In the genomic region with DNA sequence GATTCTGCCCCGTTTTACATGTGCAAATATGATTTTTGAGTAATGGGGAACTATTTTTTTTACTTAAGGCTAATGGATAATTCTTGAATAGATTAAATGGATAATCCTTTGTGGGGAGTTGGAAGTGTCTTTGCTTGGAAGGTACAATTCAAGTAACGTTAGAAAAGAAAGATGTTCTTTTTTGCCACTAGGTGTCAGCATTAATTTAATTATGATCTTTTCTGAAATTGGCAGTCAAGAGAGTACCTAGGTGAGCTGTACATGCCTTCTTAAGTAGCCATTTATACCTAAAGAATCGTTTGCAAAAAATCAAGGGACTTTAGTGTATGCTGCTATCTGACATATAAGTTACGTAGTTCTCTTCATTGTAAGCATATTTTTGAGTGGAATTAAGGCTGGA, we compare ENCODE assay signal across 8 cellular contexts. TPM values are rescaled to one million over a fixed set of nuclear protein-coding genes. Genes with fewer than 3 reads are reported as not detected.
DNase-seq lines count a peak whose midpoint lies in the region; ATAC-seq, FAIRE-seq and TF ChIP-seq lines count a peak whose summit lies in the region.

No MANE protein-coding gene starts in this region.

- H3K9ac ChIP-seq in SK-N-MC (ENCODE audit: insufficient read length), result peak overlapping the region; percentile 90

- peak overlapping the region; percentile 61 for H3K4me3 Mint-ChIP-seq in natural killer cell treated with Interleukin-12 subunit alpha and Interleukin-12 subunit beta and Interleukin-15 and Interleukin-18, amount 100 ng/mL, for 72 hours

- H3K27ac ChIP-seq in SK-N-MC, result no peak overlapping the region

- H3K4me3 ChIP-seq in SK-N-MC (peak overlapping the region; percentile 86), epithelial cell of proximal tubule (ENCODE audit: low read depth, low read length) (peak overlapping the region; percentile 96)

- peaks cover 11% of the 10 kb centered on the region; the same call in 1 of the 2 replicates for H3K36me3 ChIP-seq in SK-N-MC (ENCODE audit: insufficient read depth, low read length)

- no peaks in the 10 kb centered on the region for H3K9me3 Mint-ChIP-seq in natural killer cell treated with Interleukin-12 subunit alpha and Interleukin-12 subunit beta and Interleukin-15 and Interleukin-18, amount 100 ng/mL, for 72 hours

- peak; percentile 96 for FAIRE-seq in D721Med (lab: Jason Lieb, UNC)

- no peaks in the 10 kb centered on the region for H3K9me3 ChIP-seq in SK-N-MC (ENCODE audit: low read depth, low read length)

- H3K4me1 Mint-ChIP-seq in natural killer cell treated with Interleukin-12 subunit alpha and Interleukin-12 subunit beta and Interleukin-15 and Interleukin-18, amount 100 ng/mL, for 72 hours (ENCODE audit: low read depth in 2 of 2), result peaks cover 19 to 27% of the 10 kb centered on the region in 2 donors

- peak; percentile 32 for ATAC-seq in GM21390 (IDR thresholded peaks at IDR 0.05; ENCODE audit: unreplicated experiment)
- no peak for ATAC-seq in natural killer cell treated with Interleukin-12 subunit alpha and Interleukin-12 subunit beta and Interleukin-15 and Interleukin-18, amount 100 ng/mL, for 72 hours
- no peak for ATAC-seq in HG02571 (IDR thresholded peaks at IDR 0.05; ENCODE audit: unreplicated experiment)

- no peaks in the 10 kb centered on the region for H3K36me3 Mint-ChIP-seq in natural killer cell treated with Interleukin-12 subunit alpha and Interleukin-12 subunit beta and Interleukin-15 and Interleukin-18, amount 100 ng/mL, for 72 hours

- TF ChIP-seq CTCF in D721Med (IDR thresholded peaks at IDR 0.05; ENCODE audit: insufficient read depth, missing control alignments) (peak; percentile 71), epithelial cell of proximal tubule (conservative IDR thresholded peaks at IDR 0.05; ENCODE audit: low read depth, low read length) (peak; percentile 54)

- DNase-seq in D721Med (ENCODE audit: insufficient read length, low spot score), result no peak
- peak; percentile 2 for DNase-seq in NCI-H1092 (lab: John Stamatoyannopoulos, UW)
- peak; percentile 37 for DNase-seq in SK-N-MC (ENCODE audit: low read depth, low spot score)
- DNase-seq in epithelial cell of proximal tubule (ENCODE audit: low read depth), result peak; percentile 32
- DNase-seq in natural killer cell treated with Interleukin-12 subunit alpha and Interleukin-12 subunit beta and Interleukin-15 and Interleukin-18, amount 100 ng/mL, for 72 hours (ENCODE audit: low spot score), result no peak
- DNase-seq in stimulated activated CD4-positive, alpha-beta T cell treated with anti-CD3 and anti-CD28 coated beads, Interleukin-1b, Interleukin-23, amount 100 ng/mL, for 48 hours, result no peak

- H3K27ac Mint-ChIP-seq in natural killer cell treated with Interleukin-12 subunit alpha and Interleukin-12 subunit beta and Interleukin-15 and Interleukin-18, amount 100 ng/mL, for 72 hours, result peak overlapping the region in 1 of 2 donors; percentile 67

- peaks cover 3 to 8% of the 10 kb centered on the region in 2 donors for H3K27me3 Mint-ChIP-seq in natural killer cell treated with Interleukin-12 subunit alpha and Interleukin-12 subunit beta and Interleukin-15 and Interleukin-18, amount 100 ng/mL, for 72 hours

RNA-seq across cellular contexts. Expression of a gene that starts 2.2 kb away (rescaled TPM):
- total RNA-seq in epithelial cell of proximal tubule, result 23.2 and 33.9 TPM in 2 replicates
- 10 to 100 TPM; 28.1 to 32.4 TPM for total RNA-seq in natural killer cell treated with Interleukin-12 subunit alpha and Interleukin-12 subunit beta and Interleukin-15 and Interleukin-18, amount 100 ng/mL, for 72 hours

Comparison
In these comparisons a context has a peak if more than half of its experiments do, and no peak if none do; other contexts are left out.
1. DNase-seq: peak in NCI-H1092 (single experiment), SK-N-MC (single experiment) and epithelial cell of proximal tubule (single experiment); none in D721Med (single experiment), natural killer cell treated with Interleukin-12 subunit alpha and Interleukin-12 subunit beta and Interleukin-15 and Interleukin-18, amount 100 ng/mL, for 72 hours (single experiment) and stimulated activated CD4-positive, alpha-beta T cell treated with anti-CD3 and anti-CD28 coated beads, Interleukin-1b, Interleukin-23, amount 100 ng/mL, for 48 hours (single experiment).